1 cellular context compared by ENCODE assay signal in genomic region chr2:127485694-127486071, GRCh38.
TF ChIP-seq lines count a peak whose summit lies in the region.

No MANE protein-coding gene starts in this region.

TF ChIP-seq in GM12878, 131 proteins besides CTCF, POLR2A, EP300 and RAD21:
- TF ChIP-seq DPF2 (IDR thresholded peaks at IDR 0.05) (no peak), ASH2L (IDR thresholded peaks at IDR 0.05; ENCODE audit: borderline replicate concordance, low read depth) (no peak), YBX1 (IDR thresholded peaks at IDR 0.05) (no peak), HDAC2 (IDR thresholded peaks at IDR 0.05) (no peak), SP1 (IDR thresholded peaks at IDR 0.05; ENCODE audit: low read depth, low read length) (no peak), E2F4 (IDR thresholded peaks at IDR 0.05; ENCODE audit: low read depth, low read length) (no peak), BHLHE40 (IDR thresholded peaks at IDR 0.05; ENCODE audit: borderline replicate concordance in 1 of 2, low read depth in 2 of 2, low read length in 1 of 2) (no peak), CHD2 (IDR thresholded peaks at IDR 0.05; ENCODE audit: borderline replicate concordance, low read depth, low read length) (no peak), REST (IDR thresholded peaks at IDR 0.05; ENCODE audit: low read depth, low read length) (no peak), BCL3 (IDR thresholded peaks at IDR 0.05; ENCODE audit: borderline replicate concordance, insufficient read depth, low read depth, low read length, poor library complexity, severe bottlenecking) (no peak), POLR2AphosphoS2 (IDR thresholded peaks at IDR 0.05; ENCODE audit: low read depth, low read length) (no peak)
